ENCODE assay signal across 9 cellular contexts in the genomic region with DNA sequence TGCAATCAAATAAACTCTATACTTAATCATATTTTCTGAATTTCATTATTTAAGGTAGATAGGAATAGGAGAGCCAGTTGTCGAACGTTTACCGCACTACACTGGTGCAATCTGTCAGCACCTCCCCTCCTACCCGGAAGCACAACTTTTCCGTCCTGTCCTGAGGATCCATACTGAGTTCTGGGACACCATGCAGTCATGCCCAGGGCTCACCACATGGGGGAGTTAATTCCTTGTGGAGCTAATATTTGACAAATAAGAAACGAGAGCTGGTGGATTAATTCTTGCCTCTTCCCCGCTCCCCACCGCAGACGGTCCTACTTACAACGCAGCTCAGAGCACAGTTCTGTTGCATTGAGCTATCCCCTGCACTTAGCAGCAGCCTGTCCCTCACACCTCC.
A peak's percentile ranks its signal among the peaks of the same experiment; 100 is the strongest.
DNase-seq lines count a peak whose midpoint lies in the region; ATAC-seq and TF ChIP-seq lines count a peak whose summit lies in the region.
"Had no signal": no experiment of that assay in that cellular context is flagged by ENCODE, and none has a peak within 500 bp of the region (broad histone marks: within the 10 kb centered on the region; RNA-seq: fewer than 3 reads in every experiment).

No MANE protein-coding gene starts in this region.

- no peak overlapping the region for H2AFZ ChIP-seq in osteoblast (ENCODE audit: low read length)

- H3K4me2 ChIP-seq in osteoblast (ENCODE audit: insufficient read depth, low read length) = no peak overlapping the region

- no peak for DNase-seq in GM12864 (ENCODE audit: low read depth)
- peak; percentile 8 to 32 for DNase-seq in NCI-H1930 (lab: John Stamatoyannopoulos, UW)
- no peak for DNase-seq in osteoblast (ENCODE audit: insufficient read length, low spot score, missing footprints)
- DNase-seq in transverse colon = no peak
- no peak for DNase-seq in thyroid gland
- DNase-seq: NCI-H1436 had no signal

- H3K79me2 ChIP-seq in osteoblast (ENCODE audit: insufficient read depth, low read length) = no peaks in the 10 kb centered on the region

- in situ Hi-C loops in transverse colon (cut with MboI; ENCODE audit: low pct_ligation_motif_present in 1 of 4, low pct_unique_long_range_greater_than_20kb in 1 of 4, low sequenced_read_pairs in 3 of 4) = loop anchor here (10.0 kb wide), 2 partner anchors 155 to 165 kb away; no protein-coding TSS in a partner anchor

- no peak for TF ChIP-seq POLR2A in transverse colon (IDR thresholded peaks at IDR 0.05)
- TF ChIP-seq POLR2A in thyroid gland (IDR thresholded peaks at IDR 0.05) = no peak

- TF ChIP-seq EP300 in transverse colon (IDR thresholded peaks at IDR 0.05; ENCODE audit: low read depth) = no peak

- H3K27ac ChIP-seq in ectodermal cell (ENCODE audit: insufficient read depth, low read depth, low read length, poor library complexity, severe bottlenecking) (peak overlapping the region; percentile 11), osteoblast (ENCODE audit: low read depth, low read length) (no peak overlapping the region), transverse colon (no peak overlapping the region), thyroid gland (no peak overlapping the region)

- H3K4me1 ChIP-seq in ectodermal cell (ENCODE audit: control insufficient read depth, insufficient read depth, low read length) = peaks cover 21% of the 10 kb centered on the region
- H3K4me1 ChIP-seq in osteoblast (ENCODE audit: insufficient read depth, low read length) = no peaks in the 10 kb centered on the region
- H3K4me1 ChIP-seq in transverse colon = peaks cover 0 to 4% (median 0%) of the 10 kb centered on the region in 4 donors
- peaks cover 0 to 6% of the 10 kb centered on the region in 2 donors for H3K4me1 ChIP-seq in thyroid gland

- H3K27me3 ChIP-seq in ectodermal cell (ENCODE audit: control insufficient read depth, insufficient read depth, low read length, poor library complexity, severe bottlenecking) (no peaks in the 10 kb centered on the region), osteoblast (ENCODE audit: insufficient read depth, low read length) (no peaks in the 10 kb centered on the region), transverse colon (no peaks in the 10 kb centered on the region), thyroid gland (no peaks in the 10 kb centered on the region)

- H3K9me3 ChIP-seq in ectodermal cell (ENCODE audit: control insufficient read depth, low read length) (no peaks in the 10 kb centered on the region), osteoblast (ENCODE audit: low read depth, low read length) (no peaks in the 10 kb centered on the region), transverse colon (no peaks in the 10 kb centered on the region), thyroid gland (no peaks in the 10 kb centered on the region)

- H4K20me1 ChIP-seq in osteoblast (ENCODE audit: insufficient read depth, low read length) = no peaks in the 10 kb centered on the region

- ATAC-seq in HG03039 (IDR thresholded peaks at IDR 0.05; ENCODE audit: unreplicated experiment) = no peak
- ATAC-seq in HG03571 (IDR thresholded peaks at IDR 0.05; ENCODE audit: unreplicated experiment) = no peak

- 75% methylated on average over 10 of the region's 10 CpGs for WGBS in ectodermal cell, 2 experiments
- WGBS in transverse colon (ENCODE audit: low coverage in 1 of 2), 2 donors = 79 to 93% methylated on average over 5 to 10 of the region's 10 CpGs
- 74 to 82% methylated on average over 10 of the region's 10 CpGs for WGBS in thyroid gland, 2 donors

- H3K36me3 ChIP-seq in ectodermal cell (ENCODE audit: control insufficient read depth, insufficient read depth, low read length) (no peaks in the 10 kb centered on the region), osteoblast (ENCODE audit: insufficient read depth, low read length) (no peaks in the 10 kb centered on the region), transverse colon (no peaks in the 10 kb centered on the region), thyroid gland (no peaks in the 10 kb centered on the region)

- H3K4me3 ChIP-seq in GM12864 (ENCODE audit: low read depth, low read length) (no peak overlapping the region), ectodermal cell (ENCODE audit: insufficient read depth, low read depth, low read length) (no peak overlapping the region), osteoblast (ENCODE audit: insufficient read depth, low read length) (no peak overlapping the region), transverse colon (no peak overlapping the region), thyroid gland (replicated peaks in 1 of 3) (no peak overlapping the region)

- intact Hi-C loops in transverse colon (cut with DNase I; ENCODE audit: low total_unique reads) (loop anchor here (10.0 kb wide), 1 partner anchor 745 kb away; no protein-coding TSS in a partner anchor), thyroid gland (cut with DNase I) (no loop called here)

- TF ChIP-seq CTCF in GM12864 (IDR thresholded peaks at IDR 0.05; ENCODE audit: low read depth, low read length, missing control alignments) (peak; percentile 47), osteoblast (IDR thresholded peaks at IDR 0.05; ENCODE audit: extremely low read depth, low read depth, low read length) (peak; percentile 37), transverse colon (IDR thresholded peaks at IDR 0.05) (peak in 2 of 5 experiments; percentile 5 to 11), thyroid gland (IDR thresholded peaks at IDR 0.05) (peak in 2 of 6 experiments; percentile 23 to 24)

Comparison
In these comparisons a context has a peak if more than half of its experiments do, and no peak if none do; other contexts are left out.
1. DNase-seq: peak in NCI-H1930 (2 of 2); none in GM12864 (single experiment), osteoblast (single experiment), transverse colon (single experiment) and thyroid gland (0 of 2).